Comparison of ENCODE assay signal across 8 cellular contexts in genomic region chr18:9914584-9915290, GRCh38. TPM values are rescaled to one million over a fixed set of nuclear protein-coding genes. Genes with fewer than 3 reads are reported as not detected.
DNase-seq lines count a peak whose midpoint lies in the region; ATAC-seq and TF ChIP-seq lines count a peak whose summit lies in the region.

No MANE protein-coding gene starts in this region.

- ATAC-seq in GM19438 (IDR thresholded peaks at IDR 0.05; ENCODE audit: low read depth, unreplicated experiment) (peak; percentile 31), HG03571 (IDR thresholded peaks at IDR 0.05; ENCODE audit: unreplicated experiment) (peak; percentile 26), foreskin keratinocyte (peak; percentile 55)

- no peaks in the 10 kb centered on the region for H3K27me3 ChIP-seq in foreskin keratinocyte

- POLR2A ChIA-PET in RWPE1 (lab: Yijun Ruan, JAX; ENCODE audit: low non-redundant PET), result no interaction called here

- peaks cover 26% of the 10 kb centered on the region for H3K4me1 ChIP-seq in foreskin keratinocyte

- CTCF ChIA-PET in RWPE1 (lab: Yijun Ruan, JAX), result interaction anchor here (0.6 to 1.5 kb wide), 3 partner anchors 107 to 339 kb away, joined by 5 to 6 read pairs (median 6); no protein-coding TSS in a partner anchor

- peak; percentile 88 for DNase-seq in CD1c-positive myeloid dendritic cell (ENCODE audit: extremely low spot score)
- peak; percentile 74 for DNase-seq in RWPE1 (ENCODE audit: low spot score)
- peak; percentile 70 for DNase-seq in activated effector memory CD4-positive, alpha-beta T cell treated with Interleukin-2 at 50 U/mL for 16 hours
- DNase-seq in foreskin keratinocyte, result peak in 1 of 2 donors; percentile 66
- peak; percentile 5 for DNase-seq in occipital lobe (lab: John Stamatoyannopoulos, UW)

- no peak for TF ChIP-seq CTCF in RWPE1 (conservative IDR thresholded peaks at IDR 0.05; ENCODE audit: low read depth)
- no peak for TF ChIP-seq CTCF in foreskin keratinocyte (conservative IDR thresholded peaks at IDR 0.05)

- H3K27ac ChIP-seq in RWPE1 (peak overlapping the region; percentile 97), foreskin keratinocyte (peak overlapping the region; percentile 80), temporal lobe (ENCODE audit: low read depth, low read length) (peak overlapping the region; percentile 71)

RNA-seq across cellular contexts. Expression of gene VAPA, which starts 0.9 kb away (rescaled TPM):
- 247 and 251 TPM in 2 replicates for total RNA-seq in foreskin keratinocyte
- 134 and 162 TPM in 2 replicates for polyA plus RNA-seq in foreskin keratinocyte
- 167 TPM for total RNA-seq in occipital lobe
- 99.6 TPM for total RNA-seq in temporal lobe

RNA-seq across cellular contexts. Expression of gene TXNDC2, which starts 29.0 kb away (rescaled TPM):
- total RNA-seq in foreskin keratinocyte (not detected in 2 replicates), occipital lobe (not detected), temporal lobe (under 0.01 TPM)
- polyA plus RNA-seq in foreskin keratinocyte, result 0.02 TPM in 1 of 2 replicates, not detected in the other
